In the genomic region with DNA sequence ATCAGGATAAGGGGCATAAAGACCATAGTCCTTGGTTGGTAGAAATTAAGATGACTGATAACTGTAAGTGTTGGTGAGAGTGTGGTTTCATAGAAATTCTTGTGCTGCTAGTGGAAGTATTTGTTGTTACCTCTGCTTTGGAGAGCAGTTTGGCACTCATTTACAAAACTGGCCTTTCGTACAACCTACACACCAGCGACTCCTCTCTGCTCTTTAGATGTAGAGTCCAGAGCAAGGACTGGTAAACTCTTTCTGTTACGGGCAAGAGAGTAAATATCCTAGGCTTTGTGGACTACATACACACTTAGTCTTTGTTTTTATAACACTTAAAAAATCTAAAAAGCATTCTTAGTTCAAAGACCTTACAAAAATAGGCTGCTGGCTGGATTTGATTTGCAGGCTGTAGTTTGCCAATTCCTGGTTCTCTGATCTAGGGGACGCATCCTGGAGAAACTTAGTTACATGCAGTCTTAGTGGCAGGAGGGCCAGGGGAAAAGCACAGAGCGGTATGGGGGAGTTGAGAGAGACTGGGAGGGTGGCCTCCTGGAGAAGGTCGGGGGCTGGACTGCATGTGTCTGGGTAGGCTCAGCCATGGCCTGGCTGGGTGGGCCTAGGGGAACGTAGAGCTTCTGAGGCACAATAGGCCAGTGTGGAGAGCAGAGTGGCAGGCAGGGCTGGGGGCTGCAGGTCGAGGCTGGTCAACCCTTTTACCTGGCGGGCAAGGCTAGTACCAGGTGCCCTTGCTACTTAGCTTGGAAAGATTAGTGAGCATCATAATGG, we compare ENCODE assay signal across 1 cellular context.
TF ChIP-seq lines count a peak whose summit lies in the region.

No MANE protein-coding gene starts in this region.

TF ChIP-seq in WTC11, 78 proteins besides CTCF, POLR2A, EP300 and RAD21 (continued from another document):
- TF ChIP-seq ATF6 (CRISPR knock-in tag; IDR thresholded peaks at IDR 0.05) (no peak), ESRRA (CRISPR knock-in tag; IDR thresholded peaks at IDR 0.05; ENCODE audit: borderline replicate concordance) (no peak), EMX1 (CRISPR knock-in tag; IDR thresholded peaks at IDR 0.05) (no peak), STAT6 (CRISPR knock-in tag; conservative IDR thresholded peaks at IDR 0.05; ENCODE audit: low read depth) (no peak), ZBTB43 (CRISPR knock-in tag; IDR thresholded peaks at IDR 0.05) (no peak), AR (CRISPR knock-in tag; IDR thresholded peaks at IDR 0.05) (no peak), SMAD3 (CRISPR knock-in tag; IDR thresholded peaks at IDR 0.05; ENCODE audit: borderline replicate concordance) (no peak), ZNF317 (CRISPR knock-in tag; IDR thresholded peaks at IDR 0.05; ENCODE audit: borderline replicate concordance, low read depth) (no peak)
- TF ChIP-seq, protein P1, sequence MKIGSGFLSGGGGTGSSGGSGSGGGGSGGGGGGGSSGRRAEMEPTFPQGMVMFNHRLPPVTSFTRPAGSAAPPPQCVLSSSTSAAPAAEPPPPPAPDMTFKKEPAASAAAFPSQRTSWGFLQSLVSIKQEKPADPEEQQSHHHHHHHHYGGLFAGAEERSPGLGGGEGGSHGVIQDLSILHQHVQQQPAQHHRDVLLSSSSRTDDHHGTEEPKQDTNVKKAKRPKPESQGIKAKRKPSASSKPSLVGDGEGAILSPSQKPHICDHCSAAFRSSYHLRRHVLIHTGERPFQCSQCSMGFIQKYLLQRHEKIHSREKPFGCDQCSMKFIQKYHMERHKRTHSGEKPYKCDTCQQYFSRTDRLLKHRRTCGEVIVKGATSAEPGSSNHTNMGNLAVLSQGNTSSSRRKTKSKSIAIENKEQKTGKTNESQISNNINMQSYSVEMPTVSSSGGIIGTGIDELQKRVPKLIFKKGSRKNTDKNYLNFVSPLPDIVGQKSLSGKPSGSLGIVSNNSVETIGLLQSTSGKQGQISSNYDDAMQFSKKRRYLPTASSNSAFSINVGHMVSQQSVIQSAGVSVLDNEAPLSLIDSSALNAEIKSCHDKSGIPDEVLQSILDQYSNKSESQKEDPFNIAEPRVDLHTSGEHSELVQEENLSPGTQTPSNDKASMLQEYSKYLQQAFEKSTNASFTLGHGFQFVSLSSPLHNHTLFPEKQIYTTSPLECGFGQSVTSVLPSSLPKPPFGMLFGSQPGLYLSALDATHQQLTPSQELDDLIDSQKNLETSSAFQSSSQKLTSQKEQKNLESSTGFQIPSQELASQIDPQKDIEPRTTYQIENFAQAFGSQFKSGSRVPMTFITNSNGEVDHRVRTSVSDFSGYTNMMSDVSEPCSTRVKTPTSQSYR (CRISPR knock-in tag; IDR thresholded peaks at IDR 0.05): no peak
